22 cellular contexts compared by ENCODE assay signal in the genomic region with DNA sequence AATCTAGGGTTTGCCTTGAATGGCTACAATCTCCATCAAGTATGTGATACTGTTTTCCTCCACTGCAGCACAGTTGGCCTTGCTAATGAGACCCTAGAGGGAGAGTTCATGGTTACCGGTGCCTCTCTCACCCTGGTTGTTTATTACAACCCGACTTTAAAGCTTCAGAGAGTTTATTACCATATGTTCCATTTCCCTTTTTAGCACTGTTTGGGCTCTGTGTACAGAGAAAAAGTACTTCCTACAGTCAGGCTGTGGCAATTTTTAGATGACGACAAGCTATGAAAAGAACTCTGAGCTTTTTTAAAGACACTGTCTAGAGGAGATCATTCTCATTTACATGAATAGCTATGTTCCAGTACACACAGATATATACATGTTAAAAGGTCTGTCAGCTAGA. TPM values are rescaled to one million over a fixed set of nuclear protein-coding genes. Genes with fewer than 3 reads are reported as not detected.
DNase-seq lines count a peak whose midpoint lies in the region; ATAC-seq lines count a peak whose summit lies in the region.
"Had no signal": no experiment of that assay in that cellular context is flagged by ENCODE, and none has a peak within 500 bp of the region (broad histone marks: within the 10 kb centered on the region; RNA-seq: fewer than 3 reads in every experiment).

No MANE protein-coding gene starts in this region.

- H3K9ac ChIP-seq in BLaER1 treated with 17β-estradiol and CSF1 and Interleukin-3, amounts not matched to agents 10 nM and 100 nM, result no peak overlapping the region

- H3K27ac ChIP-seq in BLaER1 treated with 17β-estradiol and CSF1 and Interleukin-3, amounts not matched to agents 10 nM and 100 nM, result no peak overlapping the region
- H3K27ac ChIP-seq: A549, C4-2B had no signal

- H3K9me3 Mint-ChIP-seq in activated T-helper 17 cell treated with anti-CD3 and anti-CD28 coated beads, Interleukin-2, amount 50 U/mL, for 72 hours, result peaks cover 3% of the 10 kb centered on the region
- H3K9me3 Mint-ChIP-seq: HFFc6 had no signal

- DNase-seq in germinal center (ENCODE audit: low spot score) (peak; percentile 37), superior temporal gyrus (ENCODE audit: extremely low spot score) (peak; percentile 47), H4 (ENCODE audit: low spot score) (no peak)
- DNase-seq in activated CD8-positive, alpha-beta memory T cell treated with anti-CD3 and anti-CD28 coated beads, Interleukin-2, amount 50 U/mL, for 48 hours, result no peak
- DNase-seq: 8988T; ACHN; AML-193; BE2C; CD4-positive, alpha-beta T cell; CD8-positive, alpha-beta memory T cell; DMS 273 treated with DMSO at 0.1 percent for 48 hours; DMS79; EL; GDM1; HFFc6 had no signal

- ATAC-seq in HG02759 (IDR thresholded peaks at IDR 0.05; ENCODE audit: unreplicated experiment), result peak; percentile 45
- ATAC-seq in activated T-helper 17 cell treated with anti-CD3 and anti-CD28 coated beads, Interleukin-2, amount 50 U/mL, for 72 hours (replicated peaks), result no peak
- ATAC-seq: A549, GM12878 had no signal

- no peak overlapping the region for H3K27ac Mint-ChIP-seq in activated T-helper 17 cell treated with anti-CD3 and anti-CD28 coated beads, Interleukin-2, amount 50 U/mL, for 72 hours
- H3K27ac Mint-ChIP-seq: CD4-positive, alpha-beta T cell; HFFc6 had no signal

- no peaks in the 10 kb centered on the region for H3K36me3 ChIP-seq in BLaER1 treated with 17β-estradiol and CSF1 and Interleukin-3, amounts not matched to agents 10 nM and 100 nM
- H3K36me3 ChIP-seq: BE2C, HAP-1 had no signal

- H3K27me3 Mint-ChIP-seq in activated T-helper 17 cell treated with anti-CD3 and anti-CD28 coated beads, Interleukin-2, amount 50 U/mL, for 72 hours, result no peaks in the 10 kb centered on the region
- H3K27me3 Mint-ChIP-seq: CD4-positive, alpha-beta T cell; CD8-positive, alpha-beta memory T cell had no signal

- H3K27me3 ChIP-seq in BLaER1 treated with 17β-estradiol and CSF1 and Interleukin-3, amounts not matched to agents 10 nM and 100 nM, result no peaks in the 10 kb centered on the region
- H3K27me3 ChIP-seq: BE2C had no signal

- no peaks in the 10 kb centered on the region for H4K20me1 ChIP-seq in BLaER1 treated with 17β-estradiol and CSF1 and Interleukin-3, amounts not matched to agents 10 nM and 100 nM

- peaks cover 0 to 12% (median 6%) of the 10 kb centered on the region in 10 experiments; a peak in 4 of 20 replicates for H3K4me1 ChIP-seq in BLaER1 treated with 17β-estradiol and CSF1 and Interleukin-3, amounts not matched to agents 10 nM and 100 nM
- H3K4me1 ChIP-seq: A549, BE2C, HAP-1 had no signal

- no peaks in the 10 kb centered on the region for H3K36me3 Mint-ChIP-seq in activated T-helper 17 cell treated with anti-CD3 and anti-CD28 coated beads, Interleukin-2, amount 50 U/mL, for 72 hours (ENCODE audit: low read depth)
- H3K36me3 Mint-ChIP-seq: CD8-positive, alpha-beta memory T cell had no signal

- no peak overlapping the region for H3K4me3 ChIP-seq in BLaER1 treated with 17β-estradiol and CSF1 and Interleukin-3, amounts not matched to agents 10 nM and 100 nM
- H3K4me3 ChIP-seq: A549, GM12878, HAP-1 had no signal

- no peaks in the 10 kb centered on the region for H3K9me3 ChIP-seq in BLaER1 treated with 17β-estradiol and CSF1 and Interleukin-3, amounts not matched to agents 10 nM and 100 nM (replicated peaks in 1 of 11)
- H3K9me3 ChIP-seq: A549, BE2C, HAP-1 had no signal

- no peak overlapping the region for H3K4me3 Mint-ChIP-seq in activated T-helper 17 cell treated with anti-CD3 and anti-CD28 coated beads, Interleukin-2, amount 50 U/mL, for 72 hours
- H3K4me3 Mint-ChIP-seq: CD4-positive, alpha-beta T cell; CD8-positive, alpha-beta memory T cell; HFFc6 had no signal

- H3K4me2 ChIP-seq in BLaER1 treated with 17β-estradiol and CSF1 and Interleukin-3, amounts not matched to agents 10 nM and 100 nM, result peak overlapping the region in 7 of 11 experiments; percentile 1 to 40 (median 20); a peak in 7 of 22 replicates
- H3K4me2 ChIP-seq: A549 had no signal

- H3K4me1 Mint-ChIP-seq in activated T-helper 17 cell treated with anti-CD3 and anti-CD28 coated beads, Interleukin-2, amount 50 U/mL, for 72 hours, result no peaks in the 10 kb centered on the region
- H3K4me1 Mint-ChIP-seq: CD8-positive, alpha-beta memory T cell had no signal

RNA-seq across cellular contexts. Expression of a gene that starts 48.8 kb away (rescaled TPM):
- 0.02 and 0.06 TPM in 2 replicates for total RNA-seq in H4 (2014; rRNA removed; shearing (Covaris generic))
- total RNA-seq in activated T-helper 17 cell treated with anti-CD3 and anti-CD28 coated beads, Interleukin-2, amount 50 U/mL, for 72 hours, result not detected
- total RNA-seq: CD4-positive, alpha-beta T cell; CD8-positive, alpha-beta memory T cell; GM12878 had no signal

Comparison
In these comparisons a context has a peak if more than half of its experiments do, and no peak if none do; other contexts are left out.
1. DNase-seq: peak in germinal center (single experiment) and superior temporal gyrus (single experiment); none in H4 (single experiment) and activated CD8-positive, alpha-beta memory T cell treated with anti-CD3 and anti-CD28 coated beads, Interleukin-2, amount 50 U/mL, for 48 hours (single experiment).